Comparison of ENCODE assay signal across 29 cellular contexts in genomic region chr11:6027501-6027900, GRCh38. TPM values are rescaled to one million over a fixed set of nuclear protein-coding genes. Genes with fewer than 3 reads are reported as not detected.
"Had no signal": no experiment of that assay in that cellular context is flagged by ENCODE, and none has a peak within 500 bp of the region (broad histone marks: within the 10 kb centered on the region; RNA-seq: fewer than 3 reads in every experiment).

No MANE protein-coding gene starts in this region.

- H3K4me3 ChIP-seq: dorsolateral prefrontal cortex, left ventricle myocardium inferior, lung, neural progenitor cell, pancreas, prostate gland, right lobe of liver, spleen, thoracic aorta, transverse colon had no signal

- H3K27ac Mint-ChIP-seq: natural killer cell treated with Interleukin-12 subunit alpha and Interleukin-12 subunit beta and Interleukin-15 and Interleukin-18, amount 100 ng/mL, for 72 hours; neural progenitor cell; stimulated activated naive B cell treated with anti-CD40 and anti-IgM and Interleukin-4, amounts not matched to agents 10 μg/mL and 1 μg/mL and 100 μg/mL, for 72 hours; stimulated activated naive CD8-positive, alpha-beta T cell treated with anti-CD3 and anti-CD28 coated beads, Interleukin-15, amount 100 ng/mL, for 72 hours had no signal

- H3K4me2 ChIP-seq: neural progenitor cell had no signal

- H3K4me1 ChIP-seq: foreskin keratinocyte, left ventricle myocardium inferior, neural progenitor cell, pancreas, prostate gland, right lobe of liver, spleen, transverse colon had no signal

- H3K27me3 ChIP-seq: foreskin keratinocyte, neural progenitor cell, pancreas, right lobe of liver had no signal

- H3K36me3 ChIP-seq: left ventricle myocardium inferior, neural progenitor cell, pancreas, prostate gland, right lobe of liver, spleen, thoracic aorta, transverse colon had no signal

- H3K27ac ChIP-seq: dorsolateral prefrontal cortex, foreskin keratinocyte, left ventricle myocardium inferior, neural progenitor cell, pancreas, prostate gland, right lobe of liver, spleen, thoracic aorta, transverse colon had no signal

- H3K9me3 ChIP-seq: left ventricle myocardium inferior, pancreas, prostate gland, right lobe of liver, spleen, thoracic aorta, transverse colon had no signal

- ATAC-seq: esophagus mucosa; foreskin keratinocyte; left cardiac atrium; pancreas; right lobe of liver; stimulated activated naive B cell treated with anti-CD40 and anti-IgM and Interleukin-4, amounts not matched to agents 10 μg/mL and 1 μg/mL and 100 μg/mL, for 72 hours; stimulated activated naive CD8-positive, alpha-beta T cell treated with anti-CD3 and anti-CD28 coated beads, Interleukin-15, amount 100 ng/mL, for 72 hours had no signal

- DNase-seq: cortex of kidney; dorsolateral prefrontal cortex; effector CD8-positive, alpha-beta T cell; foreskin keratinocyte; kidney; left cardiac atrium; left ventricle myocardium inferior; mesenchymal stem cell; midbrain; occipital lobe; pancreas; retina; right lobe of liver; spleen; stimulated activated CD4-positive, alpha-beta T cell treated with anti-CD3 and anti-CD28 coated beads, Interleukin-15, amount 100 ng/mL, for 24 hours; stimulated activated CD4-positive, alpha-beta T cell treated with anti-CD3 and anti-CD28 coated beads, Interleukin-1b, Interleukin-23, amount 100 ng/mL, for 48 hours; stimulated activated CD4-positive, alpha-beta T cell treated with anti-CD3 and anti-CD28 coated beads, Interleukin-4, amount 100 ng/mL, for 24 hours; stimulated activated naive B cell treated with anti-CD40 and anti-IgM and Interleukin-4, amounts not matched to agents 10 μg/mL and 1 μg/mL and 100 μg/mL, for 72 hours; stimulated activated naive CD8-positive, alpha-beta T cell treated with anti-CD3 and anti-CD28 coated beads, Interleukin-15, amount 100 ng/mL, for 72 hours; substantia nigra; transverse colon had no signal

- H2AFZ ChIP-seq: neural progenitor cell had no signal

- H3K9me3 Mint-ChIP-seq: natural killer cell treated with Interleukin-12 subunit alpha and Interleukin-12 subunit beta and Interleukin-15 and Interleukin-18, amount 100 ng/mL, for 72 hours; neural progenitor cell; stimulated activated naive B cell treated with anti-CD40 and anti-IgM and Interleukin-4, amounts not matched to agents 10 μg/mL and 1 μg/mL and 100 μg/mL, for 72 hours; stimulated activated naive CD8-positive, alpha-beta T cell treated with anti-CD3 and anti-CD28 coated beads, Interleukin-15, amount 100 ng/mL, for 72 hours had no signal

- H3K4me1 Mint-ChIP-seq: neural progenitor cell; stimulated activated naive B cell treated with anti-CD40 and anti-IgM and Interleukin-4, amounts not matched to agents 10 μg/mL and 1 μg/mL and 100 μg/mL, for 72 hours; stimulated activated naive CD8-positive, alpha-beta T cell treated with anti-CD3 and anti-CD28 coated beads, Interleukin-15, amount 100 ng/mL, for 72 hours had no signal

- H3K4me3 Mint-ChIP-seq: natural killer cell treated with Interleukin-12 subunit alpha and Interleukin-12 subunit beta and Interleukin-15 and Interleukin-18, amount 100 ng/mL, for 72 hours; neural progenitor cell; stimulated activated naive B cell treated with anti-CD40 and anti-IgM and Interleukin-4, amounts not matched to agents 10 μg/mL and 1 μg/mL and 100 μg/mL, for 72 hours; stimulated activated naive CD8-positive, alpha-beta T cell treated with anti-CD3 and anti-CD28 coated beads, Interleukin-15, amount 100 ng/mL, for 72 hours had no signal

- H3K9ac ChIP-seq: neural progenitor cell had no signal

- H3K36me3 Mint-ChIP-seq: natural killer cell treated with Interleukin-12 subunit alpha and Interleukin-12 subunit beta and Interleukin-15 and Interleukin-18, amount 100 ng/mL, for 72 hours; neural progenitor cell; stimulated activated naive B cell treated with anti-CD40 and anti-IgM and Interleukin-4, amounts not matched to agents 10 μg/mL and 1 μg/mL and 100 μg/mL, for 72 hours had no signal

RNA-seq across cellular contexts. Expression of gene OR56A1, which starts 3.1 kb away (rescaled TPM):
- total RNA-seq: esophagus mucosa, foreskin keratinocyte, left cardiac atrium, left ventricle myocardium inferior, pancreas, prostate gland, right lobe of liver, thoracic aorta had no signal
- polyA plus RNA-seq: foreskin keratinocyte, lung, pancreas, spleen had no signal

RNA-seq across cellular contexts. Expression of gene OR56A4, which starts 20.8 kb away (rescaled TPM):
- total RNA-seq: esophagus mucosa, foreskin keratinocyte, left cardiac atrium, left ventricle myocardium inferior, prostate gland, skeletal muscle tissue, thoracic aorta had no signal
- polyA plus RNA-seq: foreskin keratinocyte, lung, pancreas, spleen had no signal

RNA-seq across cellular contexts. Expression of gene OR52L1, which starts 40.7 kb away (rescaled TPM):
- total RNA-seq: esophagus mucosa; foreskin keratinocyte; kidney; left cardiac atrium; left ventricle myocardium inferior; natural killer cell treated with Interleukin-12 subunit alpha and Interleukin-12 subunit beta and Interleukin-15 and Interleukin-18, amount 100 ng/mL, for 72 hours; occipital lobe; pancreas; prostate gland; right lobe of liver; skeletal muscle tissue; spleen; thoracic aorta; transverse colon; ureter had no signal
- polyA plus RNA-seq: foreskin keratinocyte, lung, pancreas, spleen had no signal

RNA-seq across cellular contexts. Expression of gene OR56A5, which starts 59.2 kb away (rescaled TPM):
- total RNA-seq: esophagus mucosa; foreskin keratinocyte; kidney; left cardiac atrium; left ventricle myocardium inferior; lung; natural killer cell treated with Interleukin-12 subunit alpha and Interleukin-12 subunit beta and Interleukin-15 and Interleukin-18, amount 100 ng/mL, for 72 hours; occipital lobe; pancreas; prostate gland; right lobe of liver; skeletal muscle tissue; spleen; thoracic aorta; transverse colon; ureter had no signal
- polyA plus RNA-seq: foreskin keratinocyte, lung, pancreas, spleen had no signal
